30 cellular contexts compared by ENCODE assay signal in genomic region chr2:227117852-227118251, GRCh38. TPM values are rescaled to one million over a fixed set of nuclear protein-coding genes. Genes with fewer than 3 reads are reported as not detected.
"Had no signal": no experiment of that assay in that cellular context is flagged by ENCODE, and none has a peak within 500 bp of the region (broad histone marks: within the 10 kb centered on the region; RNA-seq: fewer than 3 reads in every experiment).

No MANE protein-coding gene starts in this region.

- DNase-seq: activated CD4-positive, alpha-beta T cell treated with anti-CD3 and anti-CD28 coated beads for 48 hours; activated CD4-positive, alpha-beta T cell treated with anti-CD3 and anti-CD28 coated beads, Interleukin-2, amount 50 U/mL, for 48 hours; activated CD8-positive, alpha-beta memory T cell treated with anti-CD3 and anti-CD28 coated beads, Interleukin-2, amount 50 U/mL, for 4 hours; activated effector memory CD4-positive, alpha-beta T cell treated with anti-CD3 and anti-CD28 coated beads, Interleukin-2, amount 50 U/mL, for 16 hours; activated naive CD4-positive, alpha-beta T cell treated with anti-CD3 and anti-CD28 coated beads for 36 hours; activated T-cell treated with anti-CD3 and anti-CD28 coated beads, Interleukin-2, amount 50 U/mL, for 1 hour; amniotic stem cell; caudate nucleus; cortex of kidney; effector memory CD8-positive, alpha-beta T cell; erythroblast; gastrocnemius medialis; glutamatergic neuron; left ventricle myocardium inferior; naive B cell; nephron progenitor cell; ovary; right lobe of liver; stimulated activated CD4-positive, alpha-beta T cell treated with anti-CD3 and anti-CD28 coated beads, Interleukin-1b, Interleukin-23, amount 100 ng/mL, for 48 hours; stimulated activated CD4-positive, alpha-beta T cell treated with anti-CD3 and anti-CD28 coated beads, Interleukin-4, amount 100 ng/mL, for 4 hours; stimulated activated CD8-positive, alpha-beta memory T cell treated with anti-CD3 and anti-CD28 coated beads, Interleukin-4, amount 100 ng/mL, for 48 hours; stimulated activated naive CD8-positive, alpha-beta T cell treated with anti-CD3 and anti-CD28 coated beads, Interleukin-15, amount 100 ng/mL, for 72 hours; substantia nigra; T-cell; upper lobe of right lung; WERI-Rb-1 had no signal

- H3K4me1 ChIP-seq: gastrocnemius medialis, left ventricle myocardium inferior, right lobe of liver, upper lobe of right lung had no signal

- H3K9me3 ChIP-seq: gastrocnemius medialis, left ventricle myocardium inferior, ovary, right lobe of liver, upper lobe of right lung had no signal

- H3K4me3 ChIP-seq: gastrocnemius medialis, left ventricle myocardium inferior, lung, ovary, right lobe of liver, upper lobe of right lung had no signal

- H3K36me3 ChIP-seq: ovary, right lobe of liver, upper lobe of right lung, WERI-Rb-1 had no signal

- H3K27ac ChIP-seq: gastrocnemius medialis, left ventricle myocardium inferior, ovary, right lobe of liver, upper lobe of right lung, WERI-Rb-1 had no signal

- H3K27me3 ChIP-seq: gastrocnemius medialis, ovary, right lobe of liver, upper lobe of right lung had no signal

RNA-seq across cellular contexts. Expression of gene COL4A4, which starts 46.2 kb away (rescaled TPM):
- total RNA-seq: activated CD8-positive, alpha-beta memory T cell treated with anti-CD3 and anti-CD28 coated beads for 36 hours; activated naive CD4-positive, alpha-beta T cell treated with anti-CD3 and anti-CD28 coated beads for 36 hours; activated T-helper 1 cell treated with anti-CD3 and anti-CD28 coated beads, Interleukin-12 subunit alpha, Interleukin-12 subunit beta, Interleukin-2, Interleukin-4 antibody, amounts not matched to agents 30 ng/mL and 10 ng/mL and 1 ng/mL, durations not matched to agents 14 hours and 24 hours and 36 hours had no signal

RNA-seq across cellular contexts. Expression of gene COL4A3, which starts 46.6 kb away (rescaled TPM):
- total RNA-seq: activated CD8-positive, alpha-beta memory T cell treated with anti-CD3 and anti-CD28 coated beads for 36 hours; activated naive CD4-positive, alpha-beta T cell treated with anti-CD3 and anti-CD28 coated beads for 36 hours; activated T-helper 1 cell treated with anti-CD3 and anti-CD28 coated beads, Interleukin-12 subunit alpha, Interleukin-12 subunit beta, Interleukin-2, Interleukin-4 antibody, amounts not matched to agents 30 ng/mL and 10 ng/mL and 1 ng/mL, durations not matched to agents 14 hours and 24 hours and 36 hours; mesothelial cell of epicardium had no signal
